In the genomic region with DNA sequence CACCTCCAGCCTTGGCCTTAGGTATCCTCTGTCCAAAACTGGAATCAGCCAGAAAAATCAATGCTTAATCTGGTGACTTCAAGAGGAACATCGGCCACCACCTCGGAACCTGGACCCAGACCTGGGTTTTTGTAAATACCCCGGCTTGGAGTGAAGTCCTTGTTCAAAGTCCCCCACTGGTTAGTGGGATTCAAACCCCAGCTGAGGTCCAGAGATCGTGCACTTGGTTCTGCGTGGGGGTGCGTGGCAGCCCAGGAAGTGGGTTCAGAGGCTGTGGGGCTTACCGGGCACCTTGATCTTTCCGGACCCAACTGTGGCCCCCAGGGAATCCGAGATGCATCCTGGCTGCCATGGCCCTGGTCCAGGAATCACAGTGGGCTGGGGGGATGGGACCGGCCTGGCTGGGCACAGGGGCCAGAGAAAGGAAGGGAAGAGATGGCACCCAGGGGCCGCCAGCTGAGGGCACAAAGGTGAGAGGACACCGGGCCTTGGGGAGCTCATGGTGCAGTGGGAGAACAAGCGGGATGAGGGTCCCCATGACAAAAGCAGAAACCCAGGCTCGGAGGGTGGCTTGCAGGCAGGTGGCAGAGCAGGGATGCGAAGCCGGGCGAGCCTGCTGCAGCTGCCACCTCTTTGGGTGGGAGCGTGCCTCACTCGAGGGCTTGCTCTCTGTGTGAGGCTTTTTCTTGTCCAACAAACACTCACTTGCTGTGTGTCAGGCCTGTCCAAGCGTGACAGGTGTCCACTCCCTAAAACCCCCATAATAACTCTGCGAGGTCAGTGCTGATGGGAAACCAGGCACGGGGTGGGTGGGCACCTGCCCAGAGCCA, we compare ENCODE assay signal across 1 cellular context.
TF ChIP-seq lines count a peak whose summit lies in the region.

No MANE protein-coding gene starts in this region.

TF ChIP-seq in liver, 16 proteins besides CTCF, POLR2A, EP300 and RAD21 (continued from another document):
- TF ChIP-seq, protein P1, sequence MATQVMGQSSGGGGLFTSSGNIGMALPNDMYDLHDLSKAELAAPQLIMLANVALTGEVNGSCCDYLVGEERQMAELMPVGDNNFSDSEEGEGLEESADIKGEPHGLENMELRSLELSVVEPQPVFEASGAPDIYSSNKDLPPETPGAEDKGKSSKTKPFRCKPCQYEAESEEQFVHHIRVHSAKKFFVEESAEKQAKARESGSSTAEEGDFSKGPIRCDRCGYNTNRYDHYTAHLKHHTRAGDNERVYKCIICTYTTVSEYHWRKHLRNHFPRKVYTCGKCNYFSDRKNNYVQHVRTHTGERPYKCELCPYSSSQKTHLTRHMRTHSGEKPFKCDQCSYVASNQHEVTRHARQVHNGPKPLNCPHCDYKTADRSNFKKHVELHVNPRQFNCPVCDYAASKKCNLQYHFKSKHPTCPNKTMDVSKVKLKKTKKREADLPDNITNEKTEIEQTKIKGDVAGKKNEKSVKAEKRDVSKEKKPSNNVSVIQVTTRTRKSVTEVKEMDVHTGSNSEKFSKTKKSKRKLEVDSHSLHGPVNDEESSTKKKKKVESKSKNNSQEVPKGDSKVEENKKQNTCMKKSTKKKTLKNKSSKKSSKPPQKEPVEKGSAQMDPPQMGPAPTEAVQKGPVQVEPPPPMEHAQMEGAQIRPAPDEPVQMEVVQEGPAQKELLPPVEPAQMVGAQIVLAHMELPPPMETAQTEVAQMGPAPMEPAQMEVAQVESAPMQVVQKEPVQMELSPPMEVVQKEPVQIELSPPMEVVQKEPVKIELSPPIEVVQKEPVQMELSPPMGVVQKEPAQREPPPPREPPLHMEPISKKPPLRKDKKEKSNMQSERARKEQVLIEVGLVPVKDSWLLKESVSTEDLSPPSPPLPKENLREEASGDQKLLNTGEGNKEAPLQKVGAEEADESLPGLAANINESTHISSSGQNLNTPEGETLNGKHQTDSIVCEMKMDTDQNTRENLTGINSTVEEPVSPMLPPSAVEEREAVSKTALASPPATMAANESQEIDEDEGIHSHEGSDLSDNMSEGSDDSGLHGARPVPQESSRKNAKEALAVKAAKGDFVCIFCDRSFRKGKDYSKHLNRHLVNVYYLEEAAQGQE (IDR thresholded peaks at IDR 0.05), result no peak
- TF ChIP-seq, protein P2, sequence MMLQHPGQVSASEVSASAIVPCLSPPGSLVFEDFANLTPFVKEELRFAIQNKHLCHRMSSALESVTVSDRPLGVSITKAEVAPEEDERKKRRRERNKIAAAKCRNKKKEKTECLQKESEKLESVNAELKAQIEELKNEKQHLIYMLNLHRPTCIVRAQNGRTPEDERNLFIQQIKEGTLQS (IDR thresholded peaks at IDR 0.05), result no peak
- TF ChIP-seq NR2F2 (IDR thresholded peaks at IDR 0.05) (no peak), FOXA1 (IDR thresholded peaks at IDR 0.05) (peak; percentile 69), HNF4G (IDR thresholded peaks at IDR 0.05) (peak; percentile 59), FOXA2 (IDR thresholded peaks at IDR 0.05) (peak; percentile 75), EGR1 (IDR thresholded peaks at IDR 0.05; ENCODE audit: low read depth in 2 of 2) (no peak), TAF1 (conservative IDR thresholded peaks at IDR 0.05) (no peak)
- TF ChIP-seq, protein P3, sequence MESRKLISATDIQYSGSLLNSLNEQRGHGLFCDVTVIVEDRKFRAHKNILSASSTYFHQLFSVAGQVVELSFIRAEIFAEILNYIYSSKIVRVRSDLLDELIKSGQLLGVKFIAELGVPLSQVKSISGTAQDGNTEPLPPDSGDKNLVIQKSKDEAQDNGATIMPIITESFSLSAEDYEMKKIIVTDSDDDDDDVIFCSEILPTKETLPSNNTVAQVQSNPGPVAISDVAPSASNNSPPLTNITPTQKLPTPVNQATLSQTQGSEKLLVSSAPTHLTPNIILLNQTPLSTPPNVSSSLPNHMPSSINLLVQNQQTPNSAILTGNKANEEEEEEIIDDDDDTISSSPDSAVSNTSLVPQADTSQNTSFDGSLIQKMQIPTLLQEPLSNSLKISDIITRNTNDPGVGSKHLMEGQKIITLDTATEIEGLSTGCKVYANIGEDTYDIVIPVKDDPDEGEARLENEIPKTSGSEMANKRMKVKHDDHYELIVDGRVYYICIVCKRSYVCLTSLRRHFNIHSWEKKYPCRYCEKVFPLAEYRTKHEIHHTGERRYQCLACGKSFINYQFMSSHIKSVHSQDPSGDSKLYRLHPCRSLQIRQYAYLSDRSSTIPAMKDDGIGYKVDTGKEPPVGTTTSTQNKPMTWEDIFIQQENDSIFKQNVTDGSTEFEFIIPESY (IDR thresholded peaks at IDR 0.05), result peak; percentile 73
TF ChIP-seq in liver: peak in this region for 10.
